1 cellular context compared by ENCODE assay signal in the genomic region with DNA sequence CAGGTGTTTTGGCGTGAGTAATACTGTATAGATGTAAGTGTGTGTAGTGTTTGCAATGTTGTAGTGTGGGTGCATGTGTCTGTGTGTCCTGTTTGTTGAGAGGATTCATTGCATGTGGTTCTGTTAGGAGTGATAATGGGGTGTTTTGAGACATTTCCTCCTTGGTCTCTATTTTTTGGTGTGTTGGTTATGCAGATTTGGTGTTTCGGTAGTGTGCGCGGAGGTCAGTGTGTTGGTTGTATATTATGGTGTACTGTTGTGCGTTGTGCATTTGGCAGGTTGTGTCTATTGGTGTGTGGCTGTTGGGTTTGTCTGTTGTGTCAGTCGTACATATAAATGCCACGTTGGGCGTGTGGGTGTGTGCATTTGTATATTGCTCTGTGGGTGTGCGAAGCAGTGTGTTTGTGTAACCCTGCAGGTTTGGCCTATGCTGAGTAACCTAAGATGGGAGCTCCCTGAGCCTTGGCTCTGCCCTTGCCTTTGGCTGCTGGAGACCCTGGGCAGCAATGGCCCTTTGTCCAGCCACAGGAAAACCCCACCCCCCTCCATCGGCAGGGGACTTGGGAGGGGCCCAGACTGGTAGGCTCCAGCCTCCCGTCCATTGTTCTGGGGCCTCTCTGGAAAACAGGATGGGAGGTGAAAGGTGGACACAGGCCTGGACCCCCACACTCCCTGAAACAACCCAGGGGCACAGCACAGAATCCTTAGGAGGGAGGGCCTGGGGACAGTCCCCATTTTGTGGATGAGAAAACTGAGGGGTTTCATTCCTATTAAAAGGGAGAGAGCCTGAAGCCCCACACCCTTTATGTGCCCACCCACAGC.
TF ChIP-seq lines count a peak whose summit lies in the region.

No MANE protein-coding gene starts in this region.

TF ChIP-seq in HepG2, 621 proteins besides CTCF, POLR2A, EP300 and RAD21 (continued from another document and continues in another):
- TF ChIP-seq, protein P1, sequence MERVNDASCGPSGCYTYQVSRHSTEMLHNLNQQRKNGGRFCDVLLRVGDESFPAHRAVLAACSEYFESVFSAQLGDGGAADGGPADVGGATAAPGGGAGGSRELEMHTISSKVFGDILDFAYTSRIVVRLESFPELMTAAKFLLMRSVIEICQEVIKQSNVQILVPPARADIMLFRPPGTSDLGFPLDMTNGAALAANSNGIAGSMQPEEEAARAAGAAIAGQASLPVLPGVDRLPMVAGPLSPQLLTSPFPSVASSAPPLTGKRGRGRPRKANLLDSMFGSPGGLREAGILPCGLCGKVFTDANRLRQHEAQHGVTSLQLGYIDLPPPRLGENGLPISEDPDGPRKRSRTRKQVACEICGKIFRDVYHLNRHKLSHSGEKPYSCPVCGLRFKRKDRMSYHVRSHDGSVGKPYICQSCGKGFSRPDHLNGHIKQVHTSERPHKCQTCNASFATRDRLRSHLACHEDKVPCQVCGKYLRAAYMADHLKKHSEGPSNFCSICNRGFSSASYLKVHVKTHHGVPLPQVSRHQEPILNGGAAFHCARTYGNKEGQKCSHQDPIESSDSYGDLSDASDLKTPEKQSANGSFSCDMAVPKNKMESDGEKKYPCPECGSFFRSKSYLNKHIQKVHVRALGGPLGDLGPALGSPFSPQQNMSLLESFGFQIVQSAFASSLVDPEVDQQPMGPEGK (CRISPR knock-in tag; IDR thresholded peaks at IDR 0.05) = peak; percentile 98
- TF ChIP-seq RFXAP (CRISPR knock-in tag; IDR thresholded peaks at IDR 0.05; ENCODE audit: borderline replicate concordance) (0 out of 2 replicates have a peak, but pooled peaks have one; percentile 74), ZNF24 (IDR thresholded peaks at IDR 0.05) (no peak), HDAC2 (CRISPR knock-in tag; IDR thresholded peaks at IDR 0.05) (no peak), PPARG (CRISPR knock-in tag; conservative IDR thresholded peaks at IDR 0.05) (peak; percentile 86; the same call in 1 of the 2 replicates), ZNF878 (CRISPR knock-in tag; IDR thresholded peaks at IDR 0.05) (peak; percentile 62), WIZ (CRISPR knock-in tag; IDR thresholded peaks at IDR 0.05) (0 out of 2 replicates have a peak, but pooled peaks have one; percentile 61), TARDBP (CRISPR knock-in tag; IDR thresholded peaks at IDR 0.05) (0 out of 2 replicates have a peak, but pooled peaks have one; percentile 31), ZNF646 (CRISPR knock-in tag; IDR thresholded peaks at IDR 0.05) (peak; percentile 100), AGO1 (IDR thresholded peaks at IDR 0.05; ENCODE audit: low read depth, low read length, poor library complexity, severe bottlenecking) (no peak), SMAD9 (CRISPR knock-in tag; IDR thresholded peaks at IDR 0.05) (no peak), ZKSCAN1 (IDR thresholded peaks at IDR 0.05; ENCODE audit: low read length) (no peak), ZSCAN20 (CRISPR knock-in tag; IDR thresholded peaks at IDR 0.05; ENCODE audit: borderline replicate concordance) (no peak), HMGA1 (CRISPR knock-in tag; conservative IDR thresholded peaks at IDR 0.05) (no peak), ZNF350 (CRISPR knock-in tag; IDR thresholded peaks at IDR 0.05; ENCODE audit: borderline replicate concordance, low read depth) (no peak), ZNF607 (CRISPR knock-in tag; IDR thresholded peaks at IDR 0.05; ENCODE audit: borderline replicate concordance) (no peak), HHEX (CRISPR knock-in tag; IDR thresholded peaks at IDR 0.05) (no peak), ZBTB4 (CRISPR knock-in tag; IDR thresholded peaks at IDR 0.05; ENCODE audit: borderline replicate concordance) (no peak), ZNF329 (CRISPR knock-in tag; IDR thresholded peaks at IDR 0.05; ENCODE audit: low read depth) (no peak), TOE1 (CRISPR knock-in tag; IDR thresholded peaks at IDR 0.05) (no peak), ELF3 (CRISPR knock-in tag; IDR thresholded peaks at IDR 0.05) (peak; percentile 51; the same call in 1 of the 2 replicates), TEF (CRISPR knock-in tag; IDR thresholded peaks at IDR 0.05) (no peak), ZNF644 (CRISPR knock-in tag; IDR thresholded peaks at IDR 0.05; ENCODE audit: low read depth) (peak; percentile 80; the same call in 1 of the 2 replicates), SNAPC5 (CRISPR knock-in tag; IDR thresholded peaks at IDR 0.05; ENCODE audit: borderline replicate concordance) (no peak; the same call in 1 of the 2 replicates), ZNF597 (CRISPR knock-in tag; IDR thresholded peaks at IDR 0.05) (no peak)
- TF ChIP-seq, protein P2, sequence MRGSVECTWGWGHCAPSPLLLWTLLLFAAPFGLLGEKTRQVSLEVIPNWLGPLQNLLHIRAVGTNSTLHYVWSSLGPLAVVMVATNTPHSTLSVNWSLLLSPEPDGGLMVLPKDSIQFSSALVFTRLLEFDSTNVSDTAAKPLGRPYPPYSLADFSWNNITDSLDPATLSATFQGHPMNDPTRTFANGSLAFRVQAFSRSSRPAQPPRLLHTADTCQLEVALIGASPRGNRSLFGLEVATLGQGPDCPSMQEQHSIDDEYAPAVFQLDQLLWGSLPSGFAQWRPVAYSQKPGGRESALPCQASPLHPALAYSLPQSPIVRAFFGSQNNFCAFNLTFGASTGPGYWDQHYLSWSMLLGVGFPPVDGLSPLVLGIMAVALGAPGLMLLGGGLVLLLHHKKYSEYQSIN (CRISPR knock-in tag; IDR thresholded peaks at IDR 0.05; ENCODE audit: borderline replicate concordance) = no peak
- TF ChIP-seq, protein P3, sequence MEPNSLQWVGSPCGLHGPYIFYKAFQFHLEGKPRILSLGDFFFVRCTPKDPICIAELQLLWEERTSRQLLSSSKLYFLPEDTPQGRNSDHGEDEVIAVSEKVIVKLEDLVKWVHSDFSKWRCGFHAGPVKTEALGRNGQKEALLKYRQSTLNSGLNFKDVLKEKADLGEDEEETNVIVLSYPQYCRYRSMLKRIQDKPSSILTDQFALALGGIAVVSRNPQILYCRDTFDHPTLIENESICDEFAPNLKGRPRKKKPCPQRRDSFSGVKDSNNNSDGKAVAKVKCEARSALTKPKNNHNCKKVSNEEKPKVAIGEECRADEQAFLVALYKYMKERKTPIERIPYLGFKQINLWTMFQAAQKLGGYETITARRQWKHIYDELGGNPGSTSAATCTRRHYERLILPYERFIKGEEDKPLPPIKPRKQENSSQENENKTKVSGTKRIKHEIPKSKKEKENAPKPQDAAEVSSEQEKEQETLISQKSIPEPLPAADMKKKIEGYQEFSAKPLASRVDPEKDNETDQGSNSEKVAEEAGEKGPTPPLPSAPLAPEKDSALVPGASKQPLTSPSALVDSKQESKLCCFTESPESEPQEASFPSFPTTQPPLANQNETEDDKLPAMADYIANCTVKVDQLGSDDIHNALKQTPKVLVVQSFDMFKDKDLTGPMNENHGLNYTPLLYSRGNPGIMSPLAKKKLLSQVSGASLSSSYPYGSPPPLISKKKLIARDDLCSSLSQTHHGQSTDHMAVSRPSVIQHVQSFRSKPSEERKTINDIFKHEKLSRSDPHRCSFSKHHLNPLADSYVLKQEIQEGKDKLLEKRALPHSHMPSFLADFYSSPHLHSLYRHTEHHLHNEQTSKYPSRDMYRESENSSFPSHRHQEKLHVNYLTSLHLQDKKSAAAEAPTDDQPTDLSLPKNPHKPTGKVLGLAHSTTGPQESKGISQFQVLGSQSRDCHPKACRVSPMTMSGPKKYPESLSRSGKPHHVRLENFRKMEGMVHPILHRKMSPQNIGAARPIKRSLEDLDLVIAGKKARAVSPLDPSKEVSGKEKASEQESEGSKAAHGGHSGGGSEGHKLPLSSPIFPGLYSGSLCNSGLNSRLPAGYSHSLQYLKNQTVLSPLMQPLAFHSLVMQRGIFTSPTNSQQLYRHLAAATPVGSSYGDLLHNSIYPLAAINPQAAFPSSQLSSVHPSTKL (CRISPR knock-in tag; IDR thresholded peaks at IDR 0.05) = peak; percentile 57; the same call in 1 of the 2 replicates
